In the genomic region with DNA sequence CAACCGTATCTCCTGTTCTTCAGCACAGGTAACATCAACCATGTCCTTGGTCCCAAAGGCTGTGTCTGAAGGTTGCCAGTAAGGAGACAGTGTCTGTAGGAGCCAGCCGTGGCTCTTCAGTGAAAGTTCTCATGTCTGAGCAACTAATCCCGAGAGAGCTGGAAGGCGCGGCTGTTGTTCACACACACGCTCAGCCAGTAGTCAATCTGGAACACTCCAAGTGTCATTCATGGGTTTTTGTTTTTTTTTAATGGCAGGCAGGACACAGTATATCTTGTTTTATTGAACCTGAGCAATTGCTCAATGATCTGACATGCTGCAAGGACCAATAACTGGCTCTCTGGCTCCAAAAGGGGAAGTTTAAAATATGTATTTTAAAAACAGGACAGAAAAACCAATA, we compare ENCODE assay signal across 12 cellular contexts. TPM values are rescaled to one million over a fixed set of nuclear protein-coding genes. Genes with fewer than 3 reads are reported as not detected.
DNase-seq lines count a peak whose midpoint lies in the region; ATAC-seq and TF ChIP-seq lines count a peak whose summit lies in the region.
"Had no signal": no experiment of that assay in that cellular context is flagged by ENCODE, and none has a peak within 500 bp of the region (broad histone marks: within the 10 kb centered on the region; RNA-seq: fewer than 3 reads in every experiment).

No MANE protein-coding gene starts in this region.

- H2AFZ ChIP-seq in trophoblast cell (ENCODE audit: insufficient read depth, low read length, poor library complexity), result no peak overlapping the region

- ATAC-seq in CD4-positive, CD25-positive, alpha-beta regulatory T cell (ENCODE audit: low read depth in 2 of 2), result no peak
- peak; percentile 27 for ATAC-seq in GM18909 (IDR thresholded peaks at IDR 0.05; ENCODE audit: poor library complexity, unreplicated experiment)
- ATAC-seq in HG02678 (IDR thresholded peaks at IDR 0.05; ENCODE audit: unreplicated experiment), result peak; percentile 32

- WGBS in trophoblast cell (ENCODE audit: extremely low coverage, insufficient coverage, insufficient read length), result no CpG with 5 or more reads among the region's 6 CpGs

- CTCF ChIA-PET in A673 (lab: Charles Lee), result no interaction called here

- H3K27ac Mint-ChIP-seq in CD4-positive, CD25-positive, alpha-beta regulatory T cell, result peak overlapping the region; percentile 12 to 88 (median 36)
- H3K27ac Mint-ChIP-seq: CD14-positive monocyte had no signal

- no peaks in the 10 kb centered on the region for H3K27me3 Mint-ChIP-seq in CD4-positive, CD25-positive, alpha-beta regulatory T cell

- H3K9me3 Mint-ChIP-seq in CD4-positive, CD25-positive, alpha-beta regulatory T cell, result peaks cover 0 to 1% (median 0%) of the 10 kb centered on the region in 7 donors
- H3K9me3 Mint-ChIP-seq: CD14-positive monocyte had no signal

- H3K23ac ChIP-seq in trophoblast cell (ENCODE audit: low read length), result no peak overlapping the region

- H3K4me2 ChIP-seq in trophoblast cell (ENCODE audit: low read length), result no peak overlapping the region

- BruUV-seq in A673 (replicated peaks; lab: Mats Ljungman, UMichigan), result no TSS peak

- no peak overlapping the region for H3K14ac ChIP-seq in trophoblast cell (ENCODE audit: low read length)

- H2AK5ac ChIP-seq in trophoblast cell (ENCODE audit: low read length), result no peak overlapping the region

- peaks cover 22% of the 10 kb centered on the region for H3K36me3 Mint-ChIP-seq in CD4-positive, CD25-positive, alpha-beta regulatory T cell

- POLR2A ChIA-PET in A673 (lab: Charles Lee; ENCODE audit: low non-redundant PET), result no interaction called here

- H3K9ac ChIP-seq in trophoblast cell (ENCODE audit: low read length), result no peak overlapping the region

- intact Hi-C loops in A673 (cut with micrococcal nuclease; ENCODE audit: unreplicated experiment), result no loop called here

- H3K9me3 ChIP-seq in CD4-positive, CD25-positive, alpha-beta regulatory T cell (ENCODE audit: control insufficient read depth in 2 of 2, low read length in 2 of 2), result no peaks in the 10 kb centered on the region
- H3K9me3 ChIP-seq in trophoblast cell (ENCODE audit: insufficient read depth, low read depth, low read length), result no peaks in the 10 kb centered on the region
- no peaks in the 10 kb centered on the region for H3K9me3 ChIP-seq in A673 (ENCODE audit: low read depth, low read length, poor library complexity, severe bottlenecking)
- H3K9me3 ChIP-seq: tibial artery had no signal

- H3K4me3 ChIP-seq in CD4-positive, CD25-positive, alpha-beta regulatory T cell (ENCODE audit: low read depth, low read length), result peak overlapping the region; percentile 13
- H3K4me3 ChIP-seq in trophoblast cell (ENCODE audit: low read depth, low read length), result no peak overlapping the region
- no peak overlapping the region for H3K4me3 ChIP-seq in A673 (ENCODE audit: low read depth, low read length, poor library complexity, severe bottlenecking)
- H3K4me3 ChIP-seq: tibial artery had no signal

- H3K79me1 ChIP-seq in trophoblast cell (ENCODE audit: low read length), result peaks cover 2% of the 10 kb centered on the region

- H3K4me1 ChIP-seq in CD4-positive, CD25-positive, alpha-beta regulatory T cell (ENCODE audit: control insufficient read depth, insufficient read depth, low read length, poor library complexity, severe bottlenecking), result peaks cover 12% of the 10 kb centered on the region
- H3K4me1 ChIP-seq in trophoblast cell (ENCODE audit: control insufficient read depth in 1 of 2, insufficient read depth in 2 of 2, low read length in 2 of 2) (peaks cover 7 to 9% of the 10 kb centered on the region in 2 experiments), A673 (ENCODE audit: insufficient read depth, low read length, poor library complexity, severe bottlenecking) (peaks cover 8% of the 10 kb centered on the region)
- H3K4me1 ChIP-seq: tibial artery had no signal

- H3K27me3 ChIP-seq in CD4-positive, CD25-positive, alpha-beta regulatory T cell (ENCODE audit: control insufficient read depth, insufficient read depth, low read length), result no peaks in the 10 kb centered on the region
- H3K27me3 ChIP-seq in trophoblast cell (ENCODE audit: insufficient read depth, low read length), result no peaks in the 10 kb centered on the region
- H3K27me3 ChIP-seq in A673 (replicated peaks; ENCODE audit: insufficient read depth, low read depth, low read length, poor library complexity), result no peaks in the 10 kb centered on the region
- H3K27me3 ChIP-seq: tibial artery had no signal

- peak overlapping the region in 1 of 4 donors; percentile 42 for H3K4me3 Mint-ChIP-seq in CD4-positive, CD25-positive, alpha-beta regulatory T cell
- H3K4me3 Mint-ChIP-seq: CD14-positive monocyte had no signal

- H3K79me2 ChIP-seq in trophoblast cell (ENCODE audit: control insufficient read depth, insufficient read depth, low read length, poor library complexity), result no peaks in the 10 kb centered on the region

- DNase-seq in CD4-positive, CD25-positive, alpha-beta regulatory T cell, result no peak
- DNase-seq in NOMO-1 treated with dmso at 0.1 percent for 144 hours (lab: John Stamatoyannopoulos, UW; ENCODE audit: unreplicated experiment) (peak; percentile 30), trophoblast cell (no peak), DMS53 (lab: John Stamatoyannopoulos, UW) (no peak), A673 (ENCODE audit: low spot score) (no peak), GM19240 (ENCODE audit: insufficient read length, low spot score) (no peak)
- DNase-seq: NK-92 treated with Interleukin-12 subunit alpha and Interleukin-12 subunit beta, amount 100 ng/mL, for 24 hours; tibial artery had no signal

- peaks cover 23% of the 10 kb centered on the region for H3K36me3 ChIP-seq in CD4-positive, CD25-positive, alpha-beta regulatory T cell (ENCODE audit: control insufficient read depth, insufficient read depth, low read length)
- H3K36me3 ChIP-seq in trophoblast cell (ENCODE audit: control insufficient read depth in 1 of 2, insufficient read depth in 2 of 2, low read length in 2 of 2) (peaks cover 7 to 11% of the 10 kb centered on the region in 2 experiments), A673 (ENCODE audit: insufficient read depth, low read length, poor library complexity, severe bottlenecking) (no peaks in the 10 kb centered on the region)
- H3K36me3 ChIP-seq: tibial artery had no signal

- no peak overlapping the region for H3K18ac ChIP-seq in trophoblast cell (ENCODE audit: low read length)

- no peak overlapping the region for H4K91ac ChIP-seq in trophoblast cell (ENCODE audit: low read depth, low read length)

- H2BK120ac ChIP-seq in trophoblast cell (ENCODE audit: insufficient read depth, low read length, poor library complexity), result no peak overlapping the region

- H2BK5ac ChIP-seq in trophoblast cell (ENCODE audit: low read depth, low read length, poor library complexity), result no peak overlapping the region

- H4K12ac ChIP-seq in trophoblast cell (ENCODE audit: low read depth, low read length), result no peak overlapping the region

- H2BK12ac ChIP-seq in trophoblast cell (ENCODE audit: low read length), result no peak overlapping the region

- H3K27ac ChIP-seq in CD4-positive, CD25-positive, alpha-beta regulatory T cell (ENCODE audit: insufficient read depth, low read length, poor library complexity, severe bottlenecking), result no peak overlapping the region
- H3K27ac ChIP-seq in trophoblast cell (ENCODE audit: low read depth, low read length) (no peak overlapping the region), A673 (ENCODE audit: low read depth, low read length, poor library complexity, severe bottlenecking) (no peak overlapping the region)
- H3K27ac ChIP-seq: epithelial cell of prostate, tibial artery had no signal

- TF ChIP-seq CTCF in A673 (conservative IDR thresholded peaks at IDR 0.05; ENCODE audit: low read depth, low read length), result no peak

- H4K8ac ChIP-seq in trophoblast cell (ENCODE audit: low read depth, low read length), result no peak overlapping the region

- no peak overlapping the region for H3K4ac ChIP-seq in trophoblast cell (ENCODE audit: low read depth, low read length)

- peaks cover 5 to 42% (median 12%) of the 10 kb centered on the region in 4 donors for H3K4me1 Mint-ChIP-seq in CD4-positive, CD25-positive, alpha-beta regulatory T cell

RNA-seq across cellular contexts. Expression of a gene that starts 48.4 kb away (rescaled TPM):
- not detected for total RNA-seq in CD4-positive, CD25-positive, alpha-beta regulatory T cell
- polyA plus RNA-seq in CD4-positive, CD25-positive, alpha-beta regulatory T cell, result not detected
- polyA plus RNA-seq in trophoblast cell (2013), result 0.68 and 0.77 TPM in 2 replicates
- total RNA-seq in A673 (2021), result 0.06 and 0.35 TPM in 2 replicates
- polyA plus RNA-seq: CD14-positive monocyte had no signal

Comparison
In these comparisons a context has a peak if more than half of its experiments do, and no peak if none do; other contexts are left out.
1. ATAC-seq: peak in GM18909 (single experiment) and HG02678 (single experiment); none in CD4-positive, CD25-positive, alpha-beta regulatory T cell (0 of 2).